In genomic region chr9:4214506-4214905, GRCh38 we compare ENCODE assay signal across 17 cellular contexts.
A peak's percentile ranks its signal among the peaks of the same experiment; 100 is the strongest.
DNase-seq lines count a peak whose midpoint lies in the region; ATAC-seq and TF ChIP-seq lines count a peak whose summit lies in the region.
"Had no signal": no experiment of that assay in that cellular context is flagged by ENCODE, and none has a peak within 500 bp of the region (broad histone marks: within the 10 kb centered on the region; RNA-seq: fewer than 3 reads in every experiment).

No MANE protein-coding gene starts in this region.

- WGBS in gastroesophageal sphincter (ENCODE audit: low coverage in 1 of 2), 2 donors = 92 to 93% methylated on average over 5 of the region's 5 CpGs

- no peak overlapping the region for H3K4me3 Mint-ChIP-seq in T-helper 17 cell
- H3K4me3 Mint-ChIP-seq: CD8-positive, alpha-beta T cell had no signal

- H3K27ac ChIP-seq in gastroesophageal sphincter = no peak overlapping the region
- no peak overlapping the region for H3K27ac ChIP-seq in PC-9
- H3K27ac ChIP-seq: BLaER1 treated with 17β-estradiol and CSF1 and Interleukin-3, amounts not matched to agents 10 nM and 100 nM had no signal

- peaks cover 10% of the 10 kb centered on the region for H3K27me3 Mint-ChIP-seq in T-helper 17 cell

- ATAC-seq in gastroesophageal sphincter (peak; percentile 36), sciatic nerve (peak; percentile 57), HG03521 (IDR thresholded peaks at IDR 0.05; ENCODE audit: unreplicated experiment) (no peak), T-helper 17 cell (no peak)
- ATAC-seq: CD8-positive, alpha-beta T cell had no signal

- H3F3A ChIP-seq in PC-9 (ENCODE audit: insufficient read depth, low read depth) = no peaks in the 10 kb centered on the region

- H2AFZ ChIP-seq in PC-9 = no peak overlapping the region

- no peaks in the 10 kb centered on the region for H3K4me1 Mint-ChIP-seq in T-helper 17 cell

- no peaks in the 10 kb centered on the region for H3K27me3 ChIP-seq in gastroesophageal sphincter
- no peaks in the 10 kb centered on the region for H3K27me3 ChIP-seq in PC-9 (ENCODE audit: insufficient read depth, low read depth)
- H3K27me3 ChIP-seq: BLaER1 treated with 17β-estradiol and CSF1 and Interleukin-3, amounts not matched to agents 10 nM and 100 nM had no signal

- no peaks in the 10 kb centered on the region for H3K79me2 ChIP-seq in PC-9 (ENCODE audit: low read depth)

- H3K36me3 ChIP-seq in gastroesophageal sphincter = no peaks in the 10 kb centered on the region
- H3K36me3 ChIP-seq in PC-9 (ENCODE audit: low read depth) = no peaks in the 10 kb centered on the region

- no TSS peak for BruUV-seq in PC-9 (replicated peaks; lab: Mats Ljungman, UMichigan)

- TF ChIP-seq POLR2A in gastroesophageal sphincter (IDR thresholded peaks at IDR 0.05) = no peak

- POLR2A ChIA-PET in PC-9 (lab: Charles Lee; ENCODE audit: unreplicated experiment) = no interaction called here

- no peaks in the 10 kb centered on the region for H4K20me1 ChIP-seq in PC-9 (ENCODE audit: insufficient read depth)
- H4K20me1 ChIP-seq: BLaER1 treated with 17β-estradiol and CSF1 and Interleukin-3, amounts not matched to agents 10 nM and 100 nM had no signal

- peaks cover 3% of the 10 kb centered on the region for H3K36me3 Mint-ChIP-seq in T-helper 17 cell (ENCODE audit: low read depth)
- H3K36me3 Mint-ChIP-seq: CD8-positive, alpha-beta T cell had no signal

- CTCF ChIA-PET in PC-9 (lab: Charles Lee) = no interaction called here

- no peak overlapping the region for H3K4me2 ChIP-seq in PC-9
- H3K4me2 ChIP-seq: BLaER1 treated with 17β-estradiol and CSF1 and Interleukin-3, amounts not matched to agents 10 nM and 100 nM had no signal

- no peak for TF ChIP-seq CTCF in AG10803 (conservative IDR thresholded peaks at IDR 0.05; ENCODE audit: low read length)
- TF ChIP-seq CTCF in gastroesophageal sphincter (IDR thresholded peaks at IDR 0.05) = no peak
- no peak for TF ChIP-seq CTCF in PC-9 (conservative IDR thresholded peaks at IDR 0.05)

- intact Hi-C loops in sciatic nerve (cut with DNase I) (no loop called here), PC-9 (cut with micrococcal nuclease; ENCODE audit: unreplicated experiment) (no loop called here)

- H3K27ac Mint-ChIP-seq in T-helper 17 cell = no peak overlapping the region
- H3K27ac Mint-ChIP-seq: CD8-positive, alpha-beta T cell had no signal

- no peak for TF ChIP-seq EP300 in gastroesophageal sphincter (IDR thresholded peaks at IDR 0.05)

- H3K9me2 ChIP-seq in PC-9 (ENCODE audit: insufficient read depth) = no peaks in the 10 kb centered on the region

- H3K4me3 ChIP-seq in AG10803 (ENCODE audit: low read length) (peak overlapping the region; percentile 20), gastroesophageal sphincter (no peak overlapping the region), PC-9 (no peak overlapping the region)
- H3K4me3 ChIP-seq: BLaER1 treated with 17β-estradiol and CSF1 and Interleukin-3, amounts not matched to agents 10 nM and 100 nM had no signal

- H3K4me1 ChIP-seq in gastroesophageal sphincter (peaks cover 0 to 9% (median 0%) of the 10 kb centered on the region in 3 donors), PC-9 (replicated peaks; ENCODE audit: insufficient read depth) (no peaks in the 10 kb centered on the region)
- H3K4me1 ChIP-seq: BLaER1 treated with 17β-estradiol and CSF1 and Interleukin-3, amounts not matched to agents 10 nM and 100 nM had no signal

- H3K9me3 ChIP-seq in gastroesophageal sphincter (no peaks in the 10 kb centered on the region), PC-9 (ENCODE audit: insufficient read depth, low read depth) (no peaks in the 10 kb centered on the region), T-helper 17 cell (ENCODE audit: control insufficient read depth, low read length, poor library complexity, severe bottlenecking) (no peaks in the 10 kb centered on the region)

- DNase-seq in AG10803 (ENCODE audit: low read depth) (peak; percentile 69), amniotic epithelial cell (ENCODE audit: low read depth) (peak; percentile 71), sciatic nerve (ENCODE audit: low spot score) (no peak), NCI-H2029 (lab: John Stamatoyannopoulos, UW) (no peak), PC-9 (no peak), T-helper 17 cell (no peak)
- DNase-seq: CD8-positive, alpha-beta T cell; DMS53; EL; KG1; MV-4-11; NCI-H187; NCI-H345; NCI-H526 had no signal

Comparison
In these comparisons a context has a peak if more than half of its experiments do, and no peak if none do; other contexts are left out.
1. DNase-seq: peak in AG10803 (single experiment) and amniotic epithelial cell (single experiment); none in sciatic nerve (single experiment), NCI-H2029 (single experiment), PC-9 (0 of 2) and T-helper 17 cell (0 of 3).
2. ATAC-seq: peak in gastroesophageal sphincter (single experiment) and sciatic nerve (single experiment); none in HG03521 (single experiment) and T-helper 17 cell (single experiment).